In genomic region chr18:2978208-2978607, GRCh38 we compare ENCODE assay signal across 9 cellular contexts. TPM values are rescaled to one million over a fixed set of nuclear protein-coding genes. Genes with fewer than 3 reads are reported as not detected.
DNase-seq lines count a peak whose midpoint lies in the region; ATAC-seq and TF ChIP-seq lines count a peak whose summit lies in the region.
"Had no signal": no experiment of that assay in that cellular context is flagged by ENCODE, and none has a peak within 500 bp of the region (broad histone marks: within the 10 kb centered on the region; RNA-seq: fewer than 3 reads in every experiment).

No MANE protein-coding gene starts in this region.

- peaks cover 82% of the 10 kb centered on the region for H3K4me1 Mint-ChIP-seq in activated CD8-positive, alpha-beta memory T cell treated with anti-CD3 and anti-CD28 coated beads, Interleukin-2, amount 10 ng/mL, durations not matched to agents 7 days and 5 days

- no peaks in the 10 kb centered on the region for H3K36me3 ChIP-seq in SK-N-SH (replicated peaks in 1 of 2; ENCODE audit: control insufficient read depth in 1 of 2, insufficient read depth in 2 of 2, low read length in 1 of 2)
- no peaks in the 10 kb centered on the region for H3K36me3 ChIP-seq in hepatocyte (replicated peaks; ENCODE audit: insufficient read depth, low read depth)
- no peaks in the 10 kb centered on the region for H3K36me3 ChIP-seq in thoracic aorta

- peak overlapping the region; percentile 62 for H3K9ac ChIP-seq in SK-N-SH

- H3K9me2 ChIP-seq in SK-N-SH (no peaks in the 10 kb centered on the region), hepatocyte (replicated peaks; ENCODE audit: insufficient read depth) (no peaks in the 10 kb centered on the region)

- no peak for TF ChIP-seq RAD21 in SK-N-SH (IDR thresholded peaks at IDR 0.05; ENCODE audit: low read length)

- H3K9me3 ChIP-seq in SK-N-SH (no peaks in the 10 kb centered on the region), hepatocyte (ENCODE audit: low read depth) (no peaks in the 10 kb centered on the region), thoracic aorta (no peaks in the 10 kb centered on the region)

- H3K9me3 Mint-ChIP-seq in activated CD8-positive, alpha-beta memory T cell treated with anti-CD3 and anti-CD28 coated beads, Interleukin-2, amount 10 ng/mL, durations not matched to agents 7 days and 5 days (ENCODE audit: low read depth) = no peaks in the 10 kb centered on the region

- CTCF ChIA-PET in activated CD8-positive, alpha-beta memory T cell treated with anti-CD3 and anti-CD28 coated beads, Interleukin-2, amount 10 ng/mL, durations not matched to agents 7 days and 5 days (lab: Charles Lee) = interaction anchor here (1.1 to 5.2 kb wide), 4 partner anchors 8 to 85 kb away, joined by 5 to 56 read pairs (median 12); no protein-coding TSS in a partner anchor
- CTCF ChIA-PET in SK-N-SH (lab: Yijun Ruan, JAX) = no interaction called here

- H3K36me3 Mint-ChIP-seq in activated CD8-positive, alpha-beta memory T cell treated with anti-CD3 and anti-CD28 coated beads, Interleukin-2, amount 10 ng/mL, durations not matched to agents 7 days and 5 days = peaks cover 36% of the 10 kb centered on the region

- no peak overlapping the region for H2AFZ ChIP-seq in SK-N-SH (ENCODE audit: low read depth)
- H2AFZ ChIP-seq in hepatocyte = no peak overlapping the region

- TF ChIP-seq EP300 in SK-N-SH (IDR thresholded peaks at IDR 0.05; ENCODE audit: borderline replicate concordance in 1 of 2, low read depth in 1 of 2, low read length in 1 of 2) = no peak

- H3K4me2 ChIP-seq in SK-N-SH = peak overlapping the region; percentile 68
- peak overlapping the region; percentile 32 for H3K4me2 ChIP-seq in hepatocyte

- no peak for DNase-seq in activated CD8-positive, alpha-beta memory T cell treated with anti-CD3 and anti-CD28 coated beads, Interleukin-2, amount 10 ng/mL, durations not matched to agents 7 days and 5 days
- DNase-seq in activated CD8-positive, alpha-beta memory T cell treated with anti-CD3 and anti-CD28 coated beads for 24 hours = no peak
- DNase-seq in SK-N-SH = no peak
- DNase-seq in hepatocyte (ENCODE audit: low spot score) = no peak
- DNase-seq in thoracic aorta (ENCODE audit: low spot score) = no peak
- no peak for DNase-seq in SK-N-DZ (ENCODE audit: low spot score)

- no peaks in the 10 kb centered on the region for H3K27me3 ChIP-seq in SK-N-SH (ENCODE audit: insufficient read depth)
- no peaks in the 10 kb centered on the region for H3K27me3 ChIP-seq in hepatocyte
- no peaks in the 10 kb centered on the region for H3K27me3 ChIP-seq in thoracic aorta (replicated peaks; ENCODE audit: insufficient read depth)

- H3K79me2 ChIP-seq in SK-N-SH (ENCODE audit: insufficient read depth) (peaks cover 93% of the 10 kb centered on the region), hepatocyte (peaks cover 94% of the 10 kb centered on the region)

- TF ChIP-seq CTCF in SK-N-SH (IDR thresholded peaks at IDR 0.05) = no peak
- no peak for TF ChIP-seq CTCF in hepatocyte (IDR thresholded peaks at IDR 0.05; ENCODE audit: poor library complexity)
- TF ChIP-seq CTCF in thoracic aorta (IDR thresholded peaks at IDR 0.05) = no peak

- H3K27ac ChIP-seq in SK-N-SH (ENCODE audit: low read depth in 2 of 2, low read length in 1 of 2) (peak overlapping the region; percentile 65 to 96; a peak in 3 of 4 replicates), hepatocyte (peak overlapping the region; percentile 77), thoracic aorta (peak overlapping the region; percentile 63 to 88)
- H3K27ac ChIP-seq: C4-2B had no signal

- H3K27ac Mint-ChIP-seq in activated CD8-positive, alpha-beta memory T cell treated with anti-CD3 and anti-CD28 coated beads, Interleukin-2, amount 10 ng/mL, durations not matched to agents 7 days and 5 days = peak overlapping the region; percentile 91

- peak overlapping the region; percentile 1 to 38; a peak in 3 of 4 replicates for H3K4me3 ChIP-seq in SK-N-SH (ENCODE audit: low read depth in 2 of 2, low read length in 1 of 2)
- no peak overlapping the region for H3K4me3 ChIP-seq in hepatocyte
- H3K4me3 ChIP-seq in thoracic aorta = peak overlapping the region; percentile 56

- WGBS in SK-N-SH (ENCODE audit: low lambda C conversion rate) = 43% methylated on average over 3 of the region's 3 CpGs
- 89% methylated on average over 3 of the region's 3 CpGs for WGBS in hepatocyte (ENCODE audit: low lambda C conversion rate, missing lambda C conversion rate)

- H3F3A ChIP-seq in SK-N-SH (replicated peaks; ENCODE audit: insufficient read depth) = peaks cover 53% of the 10 kb centered on the region

- no peaks in the 10 kb centered on the region for H3K27me3 Mint-ChIP-seq in activated CD8-positive, alpha-beta memory T cell treated with anti-CD3 and anti-CD28 coated beads, Interleukin-2, amount 10 ng/mL, durations not matched to agents 7 days and 5 days

- POLR2A ChIA-PET in SK-N-SH (lab: Yijun Ruan, JAX) = no interaction called here

- H3K4me1 ChIP-seq in SK-N-SH (ENCODE audit: control insufficient read depth in 1 of 2, insufficient read depth in 2 of 2, low read depth in 1 of 2, low read length in 1 of 2) (peaks cover 14 to 51% of the 10 kb centered on the region in 2 experiments), hepatocyte (ENCODE audit: insufficient read depth) (peaks cover 61% of the 10 kb centered on the region), thoracic aorta (ENCODE audit: control insufficient read depth in 1 of 2, low read depth in 2 of 2) (peaks cover 59 to 79% of the 10 kb centered on the region in 2 donors)

- H3K4me3 Mint-ChIP-seq in activated CD8-positive, alpha-beta memory T cell treated with anti-CD3 and anti-CD28 coated beads, Interleukin-2, amount 10 ng/mL, durations not matched to agents 7 days and 5 days = peak overlapping the region; percentile 73

- peak; percentile 13 for ATAC-seq in activated CD8-positive, alpha-beta memory T cell treated with anti-CD3 and anti-CD28 coated beads, Interleukin-2, amount 10 ng/mL, durations not matched to agents 7 days and 5 days
- ATAC-seq in thoracic aorta (ENCODE audit: insufficient number of reproducible peaks, low FRiP score, low read depth) = no peak
- no peak for ATAC-seq in HG03095 (IDR thresholded peaks at IDR 0.05; ENCODE audit: unreplicated experiment)
- ATAC-seq in HG03108 (IDR thresholded peaks at IDR 0.05; ENCODE audit: unreplicated experiment) = no peak

- H4K20me1 ChIP-seq in SK-N-SH (ENCODE audit: insufficient read depth) (no peaks in the 10 kb centered on the region), hepatocyte (ENCODE audit: insufficient read depth, poor library complexity, severe bottlenecking) (no peaks in the 10 kb centered on the region)

TF ChIP-seq in SK-N-SH, 30 proteins besides CTCF, POLR2A, EP300 and RAD21:
- TF ChIP-seq CHD2 (IDR thresholded peaks at IDR 0.05; ENCODE audit: low read length, partially characterized antibody) (no peak), JUND (IDR thresholded peaks at IDR 0.05) (0 out of 2 replicates have a peak, but pooled peaks have one; percentile 15)

RNA-seq across cellular contexts. Expression of gene LPIN2, which starts 34.7 kb away (rescaled TPM):
- 10 to 100 TPM; 77.6 to 78.4 TPM for total RNA-seq in activated CD8-positive, alpha-beta memory T cell treated with anti-CD3 and anti-CD28 coated beads, Interleukin-2, amount 10 ng/mL, durations not matched to agents 7 days and 5 days
- polyA plus RNA-seq in SK-N-SH (2012; rRNA removed) = 19.3 and 20.3 TPM in 2 replicates
- 18.9 and 20.5 TPM in 2 replicates for polyA plus RNA-seq in SK-N-SH (2012; cell fraction: cytosol; rRNA removed)
- 17.1 and 27.5 TPM in 2 replicates for polyA plus RNA-seq in SK-N-SH (2012; cell fraction: nucleus; rRNA removed)
- 62.1 and 71.2 TPM in 2 replicates for total RNA-seq in hepatocyte
- polyA plus RNA-seq in hepatocyte = 28.2 and 29.1 TPM in 2 replicates
- 10 to 100 TPM; 30.6 to 42.3 TPM for total RNA-seq in thoracic aorta
- polyA plus RNA-seq in SK-N-DZ (2014; cell fraction: cytosol; rRNA removed) = 12.1 and 16.6 TPM in 2 replicates
- 15.4 and 16.2 TPM in 2 replicates for polyA plus RNA-seq in SK-N-DZ (2014; cell fraction: nucleus; rRNA removed)
